ENCODE assay signal across 13 cellular contexts in the genomic region with DNA sequence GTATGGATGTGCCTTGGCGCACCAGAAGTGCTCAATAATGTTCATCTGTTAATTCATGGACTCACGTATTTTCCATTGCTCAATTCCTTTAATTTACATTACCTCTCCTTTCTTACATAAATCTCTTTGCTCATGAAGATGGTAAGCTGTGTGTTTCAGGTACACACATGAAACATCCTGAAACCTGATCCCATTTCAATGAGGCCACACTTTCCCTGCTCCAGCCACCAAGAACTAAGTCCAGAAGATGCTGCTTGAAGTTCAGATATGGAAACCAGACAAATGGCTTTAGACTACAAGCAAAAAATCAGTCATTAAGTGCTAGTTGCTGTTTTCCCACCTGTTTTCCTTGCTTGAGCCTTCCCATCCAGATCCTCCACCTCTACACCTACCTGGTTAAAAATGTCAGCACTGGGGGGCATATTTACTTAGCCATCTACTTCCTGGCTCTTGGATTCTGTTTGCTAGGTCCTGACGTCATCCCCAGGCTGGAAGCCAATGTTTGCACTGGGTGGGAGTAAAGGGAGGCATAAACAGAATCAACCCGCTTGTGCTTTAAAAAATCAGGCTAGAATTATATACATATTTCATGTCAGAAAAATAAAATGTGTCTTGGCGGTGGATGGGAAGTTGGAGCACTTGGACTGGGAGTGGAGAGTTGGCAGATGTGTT.
A peak's percentile ranks its signal among the peaks of the same experiment; 100 is the strongest.
DNase-seq lines count a peak whose midpoint lies in the region; ATAC-seq and TF ChIP-seq lines count a peak whose summit lies in the region.
"Had no signal": no experiment of that assay in that cellular context is flagged by ENCODE, and none has a peak within 500 bp of the region (broad histone marks: within the 10 kb centered on the region; RNA-seq: fewer than 3 reads in every experiment).

No MANE protein-coding gene starts in this region.

- ATAC-seq in lower lobe of right lung (peak; percentile 91 to 93), HG02938 (IDR thresholded peaks at IDR 0.05; ENCODE audit: unreplicated experiment) (no peak), HG02623 (IDR thresholded peaks at IDR 0.05; ENCODE audit: unreplicated experiment) (no peak)

- H3K27ac ChIP-seq in lower lobe of right lung (peak overlapping the region; percentile 28), osteoblast (ENCODE audit: low read depth, low read length) (no peak overlapping the region)
- H3K27ac ChIP-seq: GM23248 had no signal

- H3K4me2 ChIP-seq in osteoblast (ENCODE audit: insufficient read depth, low read length) = no peak overlapping the region

- intact Hi-C loops in lower lobe of right lung (cut with DNase I) = no loop called here

- TF ChIP-seq CTCF in lower lobe of right lung (IDR thresholded peaks at IDR 0.05) = no peak
- no peak for TF ChIP-seq CTCF in osteoblast (IDR thresholded peaks at IDR 0.05; ENCODE audit: extremely low read depth, low read depth, low read length)

- H3K36me3 ChIP-seq in lower lobe of right lung (no peaks in the 10 kb centered on the region), osteoblast (ENCODE audit: insufficient read depth, low read length) (no peaks in the 10 kb centered on the region)
- H3K36me3 ChIP-seq: BE2C had no signal

- H3K4me1 ChIP-seq in lower lobe of right lung (peaks cover 14% of the 10 kb centered on the region), osteoblast (ENCODE audit: insufficient read depth, low read length) (peaks cover 10% of the 10 kb centered on the region)
- H3K4me1 ChIP-seq: BE2C had no signal

- DNase-seq in Ammon's horn (ENCODE audit: low spot score) (peak; percentile 10), LoVo (ENCODE audit: low spot score) (peak; percentile 4), amniotic epithelial cell (ENCODE audit: low read depth) (peak; percentile 39), lower lobe of right lung (peak; percentile 79), osteoblast (ENCODE audit: insufficient read length, low spot score, missing footprints) (no peak), cortex of kidney (lab: John Stamatoyannopoulos, UW) (no peak)
- DNase-seq: BE2C, GM23248, naive B cell, NCI-H187, RPMI8226 had no signal

- H3K9me3 ChIP-seq in lower lobe of right lung (no peaks in the 10 kb centered on the region), osteoblast (ENCODE audit: low read depth, low read length) (no peaks in the 10 kb centered on the region)
- H3K9me3 ChIP-seq: BE2C had no signal

- no peaks in the 10 kb centered on the region for H3K27me3 ChIP-seq in lower lobe of right lung (ENCODE audit: low read depth)
- H3K27me3 ChIP-seq in osteoblast (ENCODE audit: insufficient read depth, low read length) = no peaks in the 10 kb centered on the region
- H3K27me3 ChIP-seq: BE2C had no signal

- H2AFZ ChIP-seq in osteoblast (ENCODE audit: low read length) = no peak overlapping the region
- H2AFZ ChIP-seq: GM23248 had no signal

- H4K20me1 ChIP-seq in osteoblast (ENCODE audit: insufficient read depth, low read length) = no peaks in the 10 kb centered on the region

- H3K4me3 ChIP-seq in lower lobe of right lung (no peak overlapping the region), osteoblast (ENCODE audit: insufficient read depth, low read length) (no peak overlapping the region)
- H3K4me3 ChIP-seq: GM23248 had no signal

- H3K79me2 ChIP-seq in osteoblast (ENCODE audit: insufficient read depth, low read length) = no peaks in the 10 kb centered on the region

Comparison
In these comparisons a context has a peak if more than half of its experiments do, and no peak if none do; other contexts are left out.
1. DNase-seq: peak in Ammon's horn (single experiment), LoVo (single experiment), amniotic epithelial cell (single experiment) and lower lobe of right lung (single experiment); none in osteoblast (single experiment) and cortex of kidney (single experiment).
2. ATAC-seq: peak in lower lobe of right lung (2 of 2); none in HG02938 (single experiment) and HG02623 (single experiment).